ENCODE assay signal across 35 cellular contexts in genomic region chr6:72659754-72660153, GRCh38.
"Had no signal": no experiment of that assay in that cellular context is flagged by ENCODE, and none has a peak within 500 bp of the region (broad histone marks: within the 10 kb centered on the region; RNA-seq: fewer than 3 reads in every experiment).

No MANE protein-coding gene starts in this region.

- H3K27me3 ChIP-seq: MG63 had no signal

- H3K9me3 ChIP-seq: MG63 had no signal

- H3K36me3 ChIP-seq: MG63 had no signal

- DNase-seq: Kasumi-1, MG63, MM.1S, MV-4-11, NCI-H1048, NCI-H1092, NCI-H1092 treated with DMSO at 0.1 percent for 48 hours, NCI-H1105, NCI-H1105 treated with DMSO at 0.1 percent for 48 hours, NCI-H1417, NCI-H1417 treated with DMSO at 0.1 percent for 48 hours, NCI-H1436, NCI-H1436 treated with DMSO at 0.1 percent for 48 hours, NCI-H146, NCI-H1694, NCI-H1694 treated with DMSO at 0.1 percent for 48 hours, NCI-H187, NCI-H187 treated with DMSO at 0.1 percent for 48 hours, NCI-H1930, NCI-H2029, NCI-H2029 treated with DMSO at 0.1 percent for 48 hours, NCI-H2081, NCI-H2081 treated with DMSO at 0.1 percent for 48 hours, NCI-H2107, NCI-H2171, NCI-H2171 treated with DMSO at 0.1 percent for 48 hours, NCI-H2227 treated with DMSO at 0.1 percent for 48 hours, NCI-H226, NCI-H345, NCI-H446, NCI-H446 treated with DMSO at 0.1 percent for 48 hours, NCI-H510A, NCI-H510A treated with DMSO at 0.1 percent for 48 hours, NCI-H524, NCI-H524 treated with DMSO at 0.1 percent for 48 hours had no signal

- H3K4me3 ChIP-seq: MG63 had no signal
